In genomic region chr2:223051580-223052375, GRCh38 we compare ENCODE assay signal across 8 cellular contexts. TPM values are rescaled to one million over a fixed set of nuclear protein-coding genes. Genes with fewer than 3 reads are reported as not detected.
DNase-seq lines count a peak whose midpoint lies in the region; ATAC-seq and TF ChIP-seq lines count a peak whose summit lies in the region.

Gene KCNE4, plus strand, starts transcription at chr2:223052190. Its CDS starts 641 bp downstream, at chr2:223052831.

- CTCF ChIA-PET in SK-N-SH (lab: Yijun Ruan, JAX), result interaction anchor here (1.3 kb wide), 1 partner anchor 70 kb away, joined by 4 read pairs; no protein-coding TSS in a partner anchor

- H3K79me2 ChIP-seq in SK-N-SH (ENCODE audit: insufficient read depth), result no peaks in the 10 kb centered on the region

- H3K27ac ChIP-seq in neuronal stem cell (replicated peaks; ENCODE audit: low read length), result no peak within 1 kb of the TSS
- H3K27ac ChIP-seq in SK-N-SH (ENCODE audit: low read depth in 2 of 2, low read length in 1 of 2), result peak within 1 kb of the TSS in 1 of 2 experiments; percentile 21; a peak in 1 of 4 replicates

- no peak within 1 kb of the TSS for H3K4me3 ChIP-seq in neuronal stem cell (ENCODE audit: low read length in 2 of 2)
- no peak within 1 kb of the TSS for H3K4me3 ChIP-seq in SK-N-SH (ENCODE audit: low read depth in 2 of 2, low read length in 1 of 2)

- H2AK5ac ChIP-seq in neuronal stem cell (ENCODE audit: low read depth, low read length), result peak within 1 kb of the TSS; percentile 49

- H2BK5ac ChIP-seq in neuronal stem cell (ENCODE audit: low read length), result peak within 1 kb of the TSS; percentile 28

- no peaks in the 10 kb centered on the region for H3K36me3 ChIP-seq in neuronal stem cell (replicated peaks in 1 of 2; ENCODE audit: control insufficient read depth in 2 of 2, insufficient read depth in 2 of 2, low read length in 2 of 2)
- H3K36me3 ChIP-seq in SK-N-SH (replicated peaks in 1 of 2; ENCODE audit: control insufficient read depth in 1 of 2, insufficient read depth in 2 of 2, low read length in 1 of 2), result no peaks in the 10 kb centered on the region

- no peak for TF ChIP-seq CTCF in SK-N-SH (IDR thresholded peaks at IDR 0.05)

- POLR2A ChIA-PET in SK-N-SH (lab: Yijun Ruan, JAX), result no interaction called here

- peak within 1 kb of the TSS; percentile 12 for H2AFZ ChIP-seq in neuronal stem cell (ENCODE audit: low read length)
- H2AFZ ChIP-seq in SK-N-SH (ENCODE audit: low read depth), result no peak within 1 kb of the TSS

- ATAC-seq in Right ventricle myocardium inferior (peak; percentile 3), HG03196 (IDR thresholded peaks at IDR 0.05; ENCODE audit: unreplicated experiment) (no peak), GM18907 (IDR thresholded peaks at IDR 0.05; ENCODE audit: unreplicated experiment) (no peak)

- no peak within 1 kb of the TSS for H2BK15ac ChIP-seq in neuronal stem cell (ENCODE audit: low read length)

- H2BK120ac ChIP-seq in neuronal stem cell (ENCODE audit: low read depth, low read length), result no peak within 1 kb of the TSS

- H3K4ac ChIP-seq in neuronal stem cell (ENCODE audit: low read length), result no peak within 1 kb of the TSS

- H3K9ac ChIP-seq in neuronal stem cell (ENCODE audit: low read depth, low read length, poor library complexity) (no peak within 1 kb of the TSS), SK-N-SH (no peak within 1 kb of the TSS)

- no peak within 1 kb of the TSS for H3K23ac ChIP-seq in neuronal stem cell (ENCODE audit: low read depth, low read length, poor library complexity)

- no peak within 1 kb of the TSS for H2BK12ac ChIP-seq in neuronal stem cell (ENCODE audit: low read length)

- no peak within 1 kb of the TSS for H4K8ac ChIP-seq in neuronal stem cell (ENCODE audit: low read depth, low read length)

- H3K9me2 ChIP-seq in SK-N-SH, result no peaks in the 10 kb centered on the region

- no peak for TF ChIP-seq RAD21 in SK-N-SH (IDR thresholded peaks at IDR 0.05; ENCODE audit: low read length)

- DNase-seq in Right ventricle myocardium inferior (ENCODE audit: missing footprints) (no peak), cardiac septum (ENCODE audit: low spot score) (no peak), fibroblast of peridontal ligament (ENCODE audit: extremely low read depth) (peak; percentile 89), neuronal stem cell (ENCODE audit: low spot score) (no peak), DMS114 treated with DMSO at 0.1 percent for 48 hours (lab: John Stamatoyannopoulos, UW; ENCODE audit: unreplicated experiment) (no peak), SK-N-SH (no peak)

- peaks cover 45% of the 10 kb centered on the region for H3F3A ChIP-seq in SK-N-SH (replicated peaks; ENCODE audit: insufficient read depth)

- H3K27me3 ChIP-seq in neuronal stem cell (ENCODE audit: control insufficient read depth in 3 of 3, insufficient read depth in 3 of 3, low read depth in 1 of 3, low read length in 3 of 3) (no peaks in the 10 kb centered on the region), SK-N-SH (ENCODE audit: insufficient read depth) (no peaks in the 10 kb centered on the region)

- H3K14ac ChIP-seq in neuronal stem cell (ENCODE audit: low read length), result no peak within 1 kb of the TSS

- H3K79me1 ChIP-seq in neuronal stem cell (ENCODE audit: low read depth, low read length), result no peaks in the 10 kb centered on the region

- intact Hi-C loops in Right ventricle myocardium inferior (cut with DNase I) (no loop called here), cardiac septum (cut with DNase I) (loop anchor here (2.0 to 10.0 kb wide), 2 partner anchors 57 to 563 kb away; no protein-coding TSS in a partner anchor)

- H3K4me1 ChIP-seq in neuronal stem cell (ENCODE audit: control insufficient read depth in 2 of 2, insufficient read depth in 1 of 2, low read depth in 1 of 2, low read length in 2 of 2) (peaks cover 5% of the 10 kb centered on the region in 2 donors), SK-N-SH (ENCODE audit: control insufficient read depth in 1 of 2, insufficient read depth in 2 of 2, low read depth in 1 of 2, low read length in 1 of 2) (peaks cover 28 to 43% of the 10 kb centered on the region in 2 experiments)

- H4K20me1 ChIP-seq in SK-N-SH (ENCODE audit: insufficient read depth), result no peaks in the 10 kb centered on the region

- no peaks in the 10 kb centered on the region for H3K9me3 ChIP-seq in neuronal stem cell (replicated peaks in 1 of 2; ENCODE audit: control insufficient read depth in 2 of 2, insufficient read depth in 1 of 2, low read depth in 1 of 2, low read length in 2 of 2)
- no peaks in the 10 kb centered on the region for H3K9me3 ChIP-seq in SK-N-SH

- H3K4me2 ChIP-seq in neuronal stem cell (ENCODE audit: insufficient read depth, low read length, poor library complexity, severe bottlenecking), result peak within 1 kb of the TSS; percentile 21
- H3K4me2 ChIP-seq in SK-N-SH, result no peak within 1 kb of the TSS

- peak within 1 kb of the TSS; percentile 39 for H3K18ac ChIP-seq in neuronal stem cell (ENCODE audit: low read length)

- no CpG with 5 or more reads among the region's 23 CpGs for WGBS in neuronal stem cell (ENCODE audit: extremely low coverage in 2 of 2, insufficient read length in 2 of 2, insufficient replicate concordance in 1 of 2), 2 donors
- WGBS in SK-N-SH (ENCODE audit: low lambda C conversion rate), result 94% methylated on average over 23 of the region's 23 CpGs

- no peak for TF ChIP-seq EP300 in SK-N-SH (IDR thresholded peaks at IDR 0.05; ENCODE audit: borderline replicate concordance in 1 of 2, low read depth in 1 of 2, low read length in 1 of 2)

- H4K91ac ChIP-seq in neuronal stem cell (ENCODE audit: low read depth, low read length, poor library complexity), result no peak within 1 kb of the TSS

TF ChIP-seq in SK-N-SH, 30 proteins besides CTCF, POLR2A, EP300 and RAD21 (continues in another document):
- no peak for TF ChIP-seq SMC3 (IDR thresholded peaks at IDR 0.05; ENCODE audit: low read depth, low read length)
- no peak for TF ChIP-seq POLR2AphosphoS5 (IDR thresholded peaks at IDR 0.05; ENCODE audit: low read depth, low read length)
- TF ChIP-seq, protein P1, sequence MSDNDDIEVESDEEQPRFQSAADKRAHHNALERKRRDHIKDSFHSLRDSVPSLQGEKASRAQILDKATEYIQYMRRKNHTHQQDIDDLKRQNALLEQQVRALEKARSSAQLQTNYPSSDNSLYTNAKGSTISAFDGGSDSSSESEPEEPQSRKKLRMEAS (IDR thresholded peaks at IDR 0.05; ENCODE audit: low read depth), result no peak
- TF ChIP-seq RFX5 (IDR thresholded peaks at IDR 0.05; ENCODE audit: low read length), result no peak
- no peak for TF ChIP-seq ZBTB33 (IDR thresholded peaks at IDR 0.05; ENCODE audit: borderline replicate concordance, low read depth)
- no peak for TF ChIP-seq YY1 (IDR thresholded peaks at IDR 0.05; ENCODE audit: low read depth)
- TF ChIP-seq GATA2 (CRISPR knock-in tag; IDR thresholded peaks at IDR 0.05), result no peak
- TF ChIP-seq REST (IDR thresholded peaks at IDR 0.05; ENCODE audit: low read depth, low read length), result no peak
- no peak for TF ChIP-seq CHD2 (IDR thresholded peaks at IDR 0.05; ENCODE audit: low read length, partially characterized antibody)

RNA-seq across cellular contexts. Expression of gene KCNE4, which starts in this region (rescaled TPM):
- total RNA-seq in Right ventricle myocardium inferior (3.6 TPM), cardiac septum (1.7 TPM)
- polyA plus RNA-seq in neuronal stem cell (2013, experiment 1 of 2), result not detected
- polyA plus RNA-seq in neuronal stem cell (2013, experiment 2 of 2), result not detected
- polyA plus RNA-seq in SK-N-SH (2012; rRNA removed), result 0.19 and 0.20 TPM in 2 replicates
- polyA plus RNA-seq in SK-N-SH (2012; cell fraction: cytosol; rRNA removed), result 0.24 and 0.27 TPM in 2 replicates
- 0.18 and 0.29 TPM in 2 replicates for polyA plus RNA-seq in SK-N-SH (2012; cell fraction: nucleus; rRNA removed)
